22 cellular contexts compared by ENCODE assay signal in the genomic region with DNA sequence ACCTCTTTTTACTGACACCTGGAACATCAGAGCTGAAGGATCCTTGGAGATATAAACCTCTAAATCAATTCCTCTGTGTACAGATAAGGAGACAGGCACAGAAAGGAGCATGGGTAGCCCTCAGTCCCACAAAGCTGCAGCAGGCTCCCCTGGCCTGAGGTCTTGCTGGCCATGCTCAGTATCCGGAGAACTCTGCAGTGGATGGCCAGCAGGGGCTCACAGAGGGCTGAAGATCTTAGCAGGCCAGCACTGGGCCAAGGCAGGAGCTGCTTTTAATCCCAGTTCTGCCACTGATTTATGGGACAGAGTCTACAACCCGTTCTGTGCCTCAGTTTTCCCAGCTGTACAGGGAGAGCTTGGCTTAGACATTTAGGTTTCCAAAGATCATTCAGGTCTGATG. TPM values are rescaled to one million over a fixed set of nuclear protein-coding genes. Genes with fewer than 3 reads are reported as not detected.
"Had no signal": no experiment of that assay in that cellular context is flagged by ENCODE, and none has a peak within 500 bp of the region (broad histone marks: within the 10 kb centered on the region; RNA-seq: fewer than 3 reads in every experiment).

No MANE protein-coding gene starts in this region.

- H3K9me3 ChIP-seq: colonic mucosa, pancreas, psoas muscle, spleen, tibial nerve had no signal

- H3K27ac Mint-ChIP-seq: activated CD4-positive, alpha-beta T cell treated with anti-CD3 and anti-CD28 coated beads for 36 hours; activated CD8-positive, alpha-beta memory T cell treated with anti-CD3 and anti-CD28 coated beads, Interleukin-2, amount 10 ng/mL, durations not matched to agents 7 days and 5 days; activated CD8-positive, alpha-beta T cell treated with anti-CD3 and anti-CD28 coated beads, Interleukin-2, amount 10 ng/mL, durations not matched to agents 7 days and 5 days; activated naive CD4-positive, alpha-beta T cell treated with anti-CD3 and anti-CD28 coated beads, Interleukin-2, amount 50 U/mL, for 24 hours; activated T-helper 2 cell treated with anti-CD3 and anti-CD28 coated beads, Interferon-gamma antibody, Interleukin-2, Interleukin-4, amounts not matched to agents 10 μg/mL and 5 μg/mL and 100 μg/mL, durations not matched to agents 14 hours and 24 hours and 36 hours; immature natural killer cell; mesothelial cell of epicardium; naive thymus-derived CD4-positive, alpha-beta T cell had no signal

- FAIRE-seq: bronchial epithelial cell, pancreas had no signal

- H3K36me3 ChIP-seq: colonic mucosa, pancreas, spleen, tibial nerve had no signal

- H3K4me3 ChIP-seq: colonic mucosa, dorsolateral prefrontal cortex, pancreas, psoas muscle, spleen, tibial nerve had no signal

- ATAC-seq: activated CD4-positive, alpha-beta T cell treated with anti-CD3 and anti-CD28 coated beads for 36 hours; activated CD8-positive, alpha-beta memory T cell treated with anti-CD3 and anti-CD28 coated beads, Interleukin-2, amount 10 ng/mL, durations not matched to agents 7 days and 5 days; activated CD8-positive, alpha-beta T cell treated with anti-CD3 and anti-CD28 coated beads, Interleukin-2, amount 10 ng/mL, durations not matched to agents 7 days and 5 days; naive thymus-derived CD4-positive, alpha-beta T cell; psoas muscle had no signal

- H3K4me1 ChIP-seq: pancreas had no signal

- H3K36me3 Mint-ChIP-seq: activated CD8-positive, alpha-beta memory T cell treated with anti-CD3 and anti-CD28 coated beads, Interleukin-2, amount 10 ng/mL, durations not matched to agents 7 days and 5 days; activated naive CD4-positive, alpha-beta T cell treated with anti-CD3 and anti-CD28 coated beads, Interleukin-2, amount 50 U/mL, for 24 hours; immature natural killer cell; mesothelial cell of epicardium; naive thymus-derived CD4-positive, alpha-beta T cell had no signal

- H3K27ac ChIP-seq: colonic mucosa, dorsolateral prefrontal cortex, pancreas, psoas muscle, spleen, tibial nerve had no signal

- DNase-seq: activated CD4-positive, alpha-beta T cell treated with anti-CD3 and anti-CD28 coated beads for 36 hours; activated CD4-positive, CD25-positive, alpha-beta regulatory T cell; activated CD8-positive, alpha-beta memory T cell treated with anti-CD3 and anti-CD28 coated beads, Interleukin-2, amount 10 ng/mL, durations not matched to agents 7 days and 5 days; activated CD8-positive, alpha-beta T cell treated with anti-CD3 and anti-CD28 coated beads, Interleukin-2, amount 10 ng/mL, durations not matched to agents 7 days and 5 days; activated T-cell treated with anti-CD3 and anti-CD28 coated beads, Interleukin-2, amount 50 U/mL, for 48 hours; colonic mucosa; dorsolateral prefrontal cortex; effector memory CD4-positive, alpha-beta T cell; head of caudate nucleus; hippocampal formation; immature natural killer cell; naive thymus-derived CD4-positive, alpha-beta T cell; pancreas; psoas muscle; spleen; stimulated activated naive CD4-positive, alpha-beta T cell had no signal

- H3K9me3 Mint-ChIP-seq: activated naive CD4-positive, alpha-beta T cell treated with anti-CD3 and anti-CD28 coated beads, Interleukin-2, amount 50 U/mL, for 24 hours; activated T-helper 2 cell treated with anti-CD3 and anti-CD28 coated beads, Interferon-gamma antibody, Interleukin-2, Interleukin-4, amounts not matched to agents 10 μg/mL and 5 μg/mL and 100 μg/mL, durations not matched to agents 14 hours and 24 hours and 36 hours; immature natural killer cell; mesothelial cell of epicardium; naive thymus-derived CD4-positive, alpha-beta T cell had no signal

- H3K27me3 ChIP-seq: colonic mucosa, pancreas, tibial nerve had no signal

- H3K4me3 Mint-ChIP-seq: activated CD4-positive, alpha-beta T cell treated with anti-CD3 and anti-CD28 coated beads for 36 hours; activated CD8-positive, alpha-beta memory T cell treated with anti-CD3 and anti-CD28 coated beads, Interleukin-2, amount 10 ng/mL, durations not matched to agents 7 days and 5 days; activated CD8-positive, alpha-beta T cell treated with anti-CD3 and anti-CD28 coated beads, Interleukin-2, amount 10 ng/mL, durations not matched to agents 7 days and 5 days; activated naive CD4-positive, alpha-beta T cell treated with anti-CD3 and anti-CD28 coated beads, Interleukin-2, amount 50 U/mL, for 24 hours; mesothelial cell of epicardium had no signal

RNA-seq across cellular contexts. Expression of a gene that starts 52.6 kb away (rescaled TPM):
- polyA plus RNA-seq: naive thymus-derived CD4-positive, alpha-beta T cell; neural cell had no signal
